Comparison of ENCODE assay signal across 10 cellular contexts in the genomic region with DNA sequence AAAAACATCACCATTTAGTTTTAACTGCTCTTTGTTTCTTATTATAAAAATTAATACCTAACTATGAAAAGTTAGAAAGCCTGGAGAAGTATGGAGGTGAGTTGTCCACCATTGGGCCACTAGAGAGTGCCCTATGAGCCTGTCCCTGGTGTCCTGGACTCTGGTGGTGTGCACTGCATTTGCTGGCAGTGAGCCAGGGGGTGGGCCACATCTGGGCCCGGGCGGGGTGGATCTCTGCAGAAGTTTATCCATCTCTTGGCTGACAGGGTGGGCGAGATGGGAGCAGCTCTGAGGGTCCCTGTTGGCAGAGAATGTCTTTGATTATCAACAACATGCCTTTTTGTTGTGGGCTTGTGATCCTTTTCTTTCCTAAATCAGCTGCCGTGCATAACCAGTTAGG. TPM values are rescaled to one million over a fixed set of nuclear protein-coding genes. Genes with fewer than 3 reads are reported as not detected.
DNase-seq lines count a peak whose midpoint lies in the region; ATAC-seq and TF ChIP-seq lines count a peak whose summit lies in the region.
"Had no signal": no experiment of that assay in that cellular context is flagged by ENCODE, and none has a peak within 500 bp of the region (broad histone marks: within the 10 kb centered on the region; RNA-seq: fewer than 3 reads in every experiment).

No MANE protein-coding gene starts in this region.

- H3K4me3 Mint-ChIP-seq in activated CD8-positive, alpha-beta T cell treated with anti-CD3 and anti-CD28 coated beads for 36 hours: peak overlapping the region; percentile 59

- peaks cover 93% of the 10 kb centered on the region for H3K4me1 Mint-ChIP-seq in activated CD8-positive, alpha-beta T cell treated with anti-CD3 and anti-CD28 coated beads for 36 hours (ENCODE audit: low read depth)

- H3K9me3 Mint-ChIP-seq in activated CD8-positive, alpha-beta T cell treated with anti-CD3 and anti-CD28 coated beads for 36 hours: no peaks in the 10 kb centered on the region

- ATAC-seq in GM19397 (IDR thresholded peaks at IDR 0.05; ENCODE audit: unreplicated experiment): peak; percentile 3
- ATAC-seq in activated CD8-positive, alpha-beta T cell treated with anti-CD3 and anti-CD28 coated beads for 36 hours: peak; percentile 7
- ATAC-seq in foreskin keratinocyte: no peak

- H3K4me3 ChIP-seq in ACC112 (ENCODE audit: low read depth, low read length) (peak overlapping the region; percentile 72), liver (ENCODE audit: low read depth in 1 of 3, low read length in 3 of 3) (no peak overlapping the region)
- H3K4me3 ChIP-seq: cardiac muscle cell had no signal

- H3K36me3 Mint-ChIP-seq in activated CD8-positive, alpha-beta T cell treated with anti-CD3 and anti-CD28 coated beads for 36 hours (ENCODE audit: low read depth): peaks cover 65% of the 10 kb centered on the region

- 73% methylated on average over 4 of the region's 4 CpGs for WGBS in liver

- CTCF ChIA-PET in activated CD8-positive, alpha-beta T cell treated with anti-CD3 and anti-CD28 coated beads for 36 hours (lab: Charles Lee): interaction anchor here (0.9 to 1.3 kb wide), 2 partner anchors 14 to 24 kb away, joined by 3 to 5 read pairs; no protein-coding TSS in a partner anchor
- CTCF ChIA-PET in GM10248 (lab: Yijun Ruan, JAX): no interaction called here

- H3K4me1 ChIP-seq in ACC112 (ENCODE audit: control insufficient read depth, insufficient read depth, low read length, unreplicated experiment): peaks cover 44% of the 10 kb centered on the region
- H3K4me1 ChIP-seq in liver (ENCODE audit: control insufficient read depth in 4 of 4, insufficient read depth in 4 of 4, low read length in 3 of 4): peaks cover 17 to 57% (median 39%) of the 10 kb centered on the region in 4 donors
- peaks cover 2% of the 10 kb centered on the region for H3K4me1 ChIP-seq in foreskin keratinocyte

- no peaks in the 10 kb centered on the region for H3K9me3 ChIP-seq in liver (ENCODE audit: control insufficient read depth in 4 of 4, low read length in 3 of 4)

- peaks cover 97% of the 10 kb centered on the region for H3K79me2 ChIP-seq in ACC112 (ENCODE audit: control insufficient read depth, insufficient read depth, low read length, unreplicated experiment)

- POLR2A ChIA-PET in activated CD8-positive, alpha-beta T cell treated with anti-CD3 and anti-CD28 coated beads for 36 hours (lab: Charles Lee): interaction anchor here (0.9 to 1.2 kb wide), 2 partner anchors 88 to 163 kb away, joined by 3 read pairs; a partner anchor contains a TSS
- POLR2A ChIA-PET in GM10248 (lab: Yijun Ruan, JAX): interaction anchor here (1.0 kb wide), 1 partner anchor 9 kb away, joined by 3 read pairs; no protein-coding TSS in a partner anchor

- intact Hi-C loops in activated CD8-positive, alpha-beta T cell treated with anti-CD3 and anti-CD28 coated beads for 36 hours (cut with micrococcal nuclease): no loop called here

- H3K36me3 ChIP-seq in ACC112 (ENCODE audit: insufficient read depth, low read length) (no peaks in the 10 kb centered on the region), liver (ENCODE audit: control insufficient read depth in 4 of 4, insufficient read depth in 3 of 4, low read depth in 1 of 4, low read length in 3 of 4) (peaks cover 0 to 2% (median 0%) of the 10 kb centered on the region in 4 donors)
- H3K36me3 ChIP-seq: cardiac muscle cell had no signal

- H3K27ac ChIP-seq in ACC112 (ENCODE audit: low read depth, low read length) (peak overlapping the region; percentile 49; the same call in 1 of the 2 replicates), liver (ENCODE audit: low read depth in 1 of 2, low read length in 2 of 2) (peak overlapping the region; percentile 25 to 49), foreskin keratinocyte (no peak overlapping the region)
- H3K27ac ChIP-seq: cardiac muscle cell had no signal

- DNase-seq in activated CD8-positive, alpha-beta T cell treated with anti-CD3 and anti-CD28 coated beads for 36 hours: no peak
- DNase-seq in GM20000 (ENCODE audit: low spot score) (no peak), ureter (ENCODE audit: low spot score) (no peak), foreskin keratinocyte (no peak), GM10248 (ENCODE audit: extremely low spot score) (no peak)
- DNase-seq: DMS79 treated with DMSO at 0.1 percent for 48 hours had no signal

- no peaks in the 10 kb centered on the region for H3K27me3 Mint-ChIP-seq in activated CD8-positive, alpha-beta T cell treated with anti-CD3 and anti-CD28 coated beads for 36 hours

- H3K27ac Mint-ChIP-seq in activated CD8-positive, alpha-beta T cell treated with anti-CD3 and anti-CD28 coated beads for 36 hours: peak overlapping the region; percentile 76

- no peak for TF ChIP-seq RAD21 in liver (IDR thresholded peaks at IDR 0.05)

- no peaks in the 10 kb centered on the region for H3K27me3 ChIP-seq in ACC112 (ENCODE audit: insufficient read depth, low read length)
- no peaks in the 10 kb centered on the region for H3K27me3 ChIP-seq in liver (ENCODE audit: control insufficient read depth in 4 of 4, insufficient read depth in 4 of 4, low read length in 3 of 4)
- no peaks in the 10 kb centered on the region for H3K27me3 ChIP-seq in foreskin keratinocyte
- H3K27me3 ChIP-seq: cardiac muscle cell had no signal

- H2AFZ ChIP-seq in ACC112 (ENCODE audit: low read length, unreplicated experiment): peak overlapping the region; percentile 16

- no peak for TF ChIP-seq CTCF in activated CD8-positive, alpha-beta T cell treated with anti-CD3 and anti-CD28 coated beads for 36 hours (IDR thresholded peaks at IDR 0.05)
- TF ChIP-seq CTCF in liver (IDR thresholded peaks at IDR 0.05; ENCODE audit: low read depth, low read length, missing input control) (no peak), GM20000 (IDR thresholded peaks at IDR 0.05; ENCODE audit: extremely low read depth, missing control alignments) (no peak), foreskin keratinocyte (conservative IDR thresholded peaks at IDR 0.05) (no peak), GM10248 (IDR thresholded peaks at IDR 0.05; ENCODE audit: control extremely low read depth, extremely low read depth, low read depth, missing control alignments) (no peak)

- no peak overlapping the region for H3K9ac ChIP-seq in liver (ENCODE audit: low read depth in 1 of 2, low read length in 2 of 2)

TF ChIP-seq in liver, 16 proteins besides CTCF, POLR2A, EP300 and RAD21:
- TF ChIP-seq EGR1 (IDR thresholded peaks at IDR 0.05; ENCODE audit: low read depth in 2 of 2) (no peak), HNF4A (conservative IDR thresholded peaks at IDR 0.05) (peak in 1 of 2 donors; percentile 39)
- TF ChIP-seq, protein P1, sequence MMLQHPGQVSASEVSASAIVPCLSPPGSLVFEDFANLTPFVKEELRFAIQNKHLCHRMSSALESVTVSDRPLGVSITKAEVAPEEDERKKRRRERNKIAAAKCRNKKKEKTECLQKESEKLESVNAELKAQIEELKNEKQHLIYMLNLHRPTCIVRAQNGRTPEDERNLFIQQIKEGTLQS (IDR thresholded peaks at IDR 0.05): no peak

RNA-seq across cellular contexts. Expression of a gene that starts 8.2 kb away (rescaled TPM):
- total RNA-seq in activated CD8-positive, alpha-beta T cell treated with anti-CD3 and anti-CD28 coated beads for 36 hours: 10 to 100 TPM; 50.6 to 51.9 TPM
- total RNA-seq in liver: 10 to 100 TPM in 1 of 2 donors, 1 to 10 TPM in 1; 8.8 to 15.1 TPM
- polyA plus RNA-seq in liver: 1 to 10 TPM; 3.9 to 7.4 TPM
- total RNA-seq in ureter: 28.9 TPM
- total RNA-seq in foreskin keratinocyte: 14.9 and 20.9 TPM in 2 replicates
- polyA plus RNA-seq in foreskin keratinocyte: 5.3 and 6.8 TPM in 2 replicates
